22 cellular contexts compared by ENCODE assay signal in the genomic region with DNA sequence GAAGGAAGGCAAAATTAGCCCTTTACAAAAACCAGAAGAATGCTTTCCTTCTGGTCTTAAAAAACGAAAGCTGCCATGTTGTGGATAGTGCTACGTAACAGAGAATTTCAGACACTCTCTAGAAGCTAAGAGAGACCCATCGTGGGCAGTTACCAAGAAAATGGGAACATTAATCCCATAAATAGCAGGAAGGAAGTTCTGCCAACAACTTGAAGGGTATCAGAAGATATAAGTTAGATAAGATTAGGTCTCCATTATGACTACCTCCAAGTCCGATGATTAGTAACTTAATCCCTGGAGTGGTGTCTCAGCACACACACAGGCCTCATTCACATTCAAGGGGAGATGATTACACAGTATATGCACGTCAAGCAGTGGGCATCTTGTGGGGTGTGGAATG.
"Had no signal": no experiment of that assay in that cellular context is flagged by ENCODE, and none has a peak within 500 bp of the region (broad histone marks: within the 10 kb centered on the region; RNA-seq: fewer than 3 reads in every experiment).

No MANE protein-coding gene starts in this region.

- ATAC-seq: HepG2 had no signal

- H3K36me3 ChIP-seq: SJSA1 had no signal

- H3K27ac Mint-ChIP-seq: T-helper 1 cell treated with Interleukin-12 subunit alpha and Interleukin-12 subunit beta and Interleukin-4 antibody, amounts not matched to agents 30 μg/mL and 1 μg/mL, for 36 hours had no signal

- H3K9me3 Mint-ChIP-seq: T-helper 1 cell treated with Interleukin-12 subunit alpha and Interleukin-12 subunit beta and Interleukin-4 antibody, amounts not matched to agents 30 μg/mL and 1 μg/mL, for 36 hours had no signal

- H3K4me3 Mint-ChIP-seq: T-helper 1 cell treated with Interleukin-12 subunit alpha and Interleukin-12 subunit beta and Interleukin-4 antibody, amounts not matched to agents 30 μg/mL and 1 μg/mL, for 36 hours had no signal

- H3K27ac ChIP-seq: KMS-11, SJSA1, SK-N-MC had no signal

- H3K4me1 ChIP-seq: SJSA1 had no signal

- H3K4me2 ChIP-seq: KMS-11 had no signal

- H3K9ac ChIP-seq: KMS-11 had no signal

- H3K27me3 ChIP-seq: SJSA1 had no signal

- H3K9me3 ChIP-seq: SJSA1 had no signal

- FAIRE-seq: HepG2, RCC 7860 had no signal

- DNase-seq: IMR-90, Kasumi-1, MM.1S, NCI-H1092 treated with DMSO at 0.1 percent for 48 hours, NCI-H1436, NCI-H187, NCI-H2029, NCI-H2081 treated with DMSO at 0.1 percent for 48 hours, NCI-H2171, NCI-H226, NCI-H446, NCI-H510A, NCI-H524 treated with DMSO at 0.1 percent for 48 hours, Right ventricle myocardium superior, RPMI8226, SIG-M5 had no signal

- H3K4me3 ChIP-seq: SJSA1, SK-N-MC had no signal
